Comparison of ENCODE assay signal across 8 cellular contexts in genomic region chr6:90296346-90297123, GRCh38. TPM values are rescaled to one million over a fixed set of nuclear protein-coding genes. Genes with fewer than 3 reads are reported as not detected.
DNase-seq lines count a peak whose midpoint lies in the region; ATAC-seq and TF ChIP-seq lines count a peak whose summit lies in the region.

TSS of gene BACH2 (minus strand) at chr6:90296843. CDS start at chr6:90008844, 287,999 bp downstream.

- peaks cover 53% of the 10 kb centered on the region for H3K4me1 Mint-ChIP-seq in activated naive CD8-positive, alpha-beta T cell treated with anti-CD3 and anti-CD28 coated beads, Interleukin-2, amount 50 U/mL, for 24 hours

- H3K4me3 Mint-ChIP-seq in activated naive CD8-positive, alpha-beta T cell treated with anti-CD3 and anti-CD28 coated beads, Interleukin-2, amount 50 U/mL, for 24 hours = peak within 1 kb of the TSS; percentile 89

- H3K27ac Mint-ChIP-seq in activated naive CD8-positive, alpha-beta T cell treated with anti-CD3 and anti-CD28 coated beads, Interleukin-2, amount 50 U/mL, for 24 hours = peak within 1 kb of the TSS; percentile 99

- H3K4me3 ChIP-seq in HFF-Myc (replicated peaks; ENCODE audit: low read depth, low read length) = peak within 1 kb of the TSS; percentile 48
- no peak within 1 kb of the TSS for H3K4me3 ChIP-seq in NB4 (ENCODE audit: low read depth, low read length)
- H3K4me3 ChIP-seq in transverse colon = peak within 1 kb of the TSS; percentile 59 to 89 (median 69)

- DNase-seq in ELR (ENCODE audit: low read depth) = peak; percentile 90
- DNase-seq in HFF-Myc (ENCODE audit: extremely low read depth, low read depth) = peak; percentile 61
- DNase-seq in NB4 (ENCODE audit: low read depth) = peak; percentile 86
- peak; percentile 83 for DNase-seq in SW480 (ENCODE audit: low spot score)
- DNase-seq in activated naive CD8-positive, alpha-beta T cell treated with anti-CD3 and anti-CD28 coated beads, Interleukin-2, amount 50 U/mL, for 24 hours = peak; percentile 95
- DNase-seq in left cardiac atrium = peak; percentile 94
- DNase-seq in pons (ENCODE audit: low spot score) = peak; percentile 89
- DNase-seq in transverse colon = peak; percentile 93

- no peaks in the 10 kb centered on the region for H3K27me3 Mint-ChIP-seq in activated naive CD8-positive, alpha-beta T cell treated with anti-CD3 and anti-CD28 coated beads, Interleukin-2, amount 50 U/mL, for 24 hours

- TF ChIP-seq POLR2A in NB4 (IDR thresholded peaks at IDR 0.05; ENCODE audit: extremely low read depth, insufficient read length) (no peak), transverse colon (IDR thresholded peaks at IDR 0.05) (peak; percentile 25)

- TF ChIP-seq CTCF in HFF-Myc (IDR thresholded peaks at IDR 0.05; ENCODE audit: low read depth, low read length, missing control alignments) (no peak), NB4 (IDR thresholded peaks at IDR 0.05; ENCODE audit: low read depth, low read length) (peak; percentile 3), transverse colon (IDR thresholded peaks at IDR 0.05) (peak in 2 of 5 experiments; percentile 6 to 16)

- H3K36me3 ChIP-seq in transverse colon = no peaks in the 10 kb centered on the region

- no peaks in the 10 kb centered on the region for H3K9me3 ChIP-seq in transverse colon

- ATAC-seq in activated naive CD8-positive, alpha-beta T cell treated with anti-CD3 and anti-CD28 coated beads, Interleukin-2, amount 50 U/mL, for 24 hours = peak; percentile 62
- peak; percentile 72 to 76 for ATAC-seq in left cardiac atrium

- H3K36me3 Mint-ChIP-seq in activated naive CD8-positive, alpha-beta T cell treated with anti-CD3 and anti-CD28 coated beads, Interleukin-2, amount 50 U/mL, for 24 hours (ENCODE audit: low read depth) = peaks cover 38% of the 10 kb centered on the region

- H3K27ac ChIP-seq in transverse colon = peak within 1 kb of the TSS; percentile 79 to 83 (median 82)

- no peak for TF ChIP-seq EP300 in transverse colon (IDR thresholded peaks at IDR 0.05; ENCODE audit: low read depth)

- in situ Hi-C loops in transverse colon (cut with MboI; ENCODE audit: low pct_ligation_motif_present in 1 of 4, low pct_unique_long_range_greater_than_20kb in 1 of 4, low sequenced_read_pairs in 3 of 4) = loop anchor here in 2 of 4 donors (25.0 kb wide), 1 partner anchor 334 kb away; no protein-coding TSS in a partner anchor

- H3K9me3 Mint-ChIP-seq in activated naive CD8-positive, alpha-beta T cell treated with anti-CD3 and anti-CD28 coated beads, Interleukin-2, amount 50 U/mL, for 24 hours = no peaks in the 10 kb centered on the region

- H3K4me1 ChIP-seq in transverse colon = peaks cover 0 to 19% (median 12%) of the 10 kb centered on the region in 4 donors

- intact Hi-C loops in left cardiac atrium (cut with DNase I) = loop anchor here (10.0 kb wide), 2 partner anchors 88 to 322 kb away; no protein-coding TSS in a partner anchor
- intact Hi-C loops in transverse colon (cut with DNase I; ENCODE audit: low total_unique reads) = loop anchor here (5.0 kb wide), 1 partner anchor 79 kb away; no protein-coding TSS in a partner anchor

- peaks cover 67% of the 10 kb centered on the region for H3K27me3 ChIP-seq in transverse colon

- 1% methylated on average over 71 of the region's 112 CpGs; no CpG with 5 or more reads in 1 of the 2 donors for WGBS in transverse colon (ENCODE audit: low coverage in 1 of 2), 2 donors

RNA-seq across cellular contexts. Expression of gene BACH2, which starts in this region (rescaled TPM):
- total RNA-seq in left cardiac atrium = 1 to 10 TPM; 2.0 to 2.5 TPM
- 1 to 10 TPM in 3 of 4 donors, under 1 TPM in 1; 0.20 to 7.5 (median 2.4) TPM for total RNA-seq in transverse colon
